Comparison of ENCODE assay signal across 15 cellular contexts in the genomic region with DNA sequence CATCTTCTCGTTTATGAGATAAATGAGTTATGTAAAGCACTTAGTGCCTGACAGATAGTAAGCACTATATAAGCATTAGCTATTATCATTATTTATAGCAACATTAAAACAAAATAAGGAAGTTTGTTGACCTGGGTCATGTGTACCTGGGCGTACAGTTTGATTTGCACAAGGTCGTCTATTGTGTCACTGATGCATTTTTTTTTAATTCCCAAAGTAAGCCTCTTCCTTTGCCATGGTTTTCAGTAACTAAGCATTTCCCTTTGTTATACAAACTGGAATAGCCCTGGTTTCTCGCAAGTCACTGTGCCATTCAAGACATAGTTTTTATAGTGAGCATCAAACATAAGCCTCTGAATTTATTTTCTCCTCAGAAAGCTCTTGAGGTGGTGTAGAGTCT.
A peak's percentile ranks its signal among the peaks of the same experiment; 100 is the strongest.
DNase-seq lines count a peak whose midpoint lies in the region; ATAC-seq and TF ChIP-seq lines count a peak whose summit lies in the region.
"Had no signal": no experiment of that assay in that cellular context is flagged by ENCODE, and none has a peak within 500 bp of the region (broad histone marks: within the 10 kb centered on the region; RNA-seq: fewer than 3 reads in every experiment).

No MANE protein-coding gene starts in this region.

- H3K4me3 ChIP-seq in subcutaneous abdominal adipose tissue (ENCODE audit: low read depth in 1 of 5, low read length in 5 of 5) = no peak overlapping the region
- H3K4me3 ChIP-seq: GM23338 had no signal

- DNase-seq in endothelial cell (ENCODE audit: low spot score) (no peak), GM19240 (ENCODE audit: insufficient read length, low spot score) (no peak)
- DNase-seq: C1 segment of cervical spinal cord; Calu3; CD4-positive, alpha-beta memory T cell; COR-L47; DMS79 treated with DMSO at 0.1 percent for 48 hours; GF-D8; H9 had no signal

- H3K27me3 Mint-ChIP-seq in endothelial cell (ENCODE audit: unreplicated experiment) (peaks cover 2% of the 10 kb centered on the region), nephron (ENCODE audit: low read depth) (no peaks in the 10 kb centered on the region)

- H3K27me3 ChIP-seq in subcutaneous abdominal adipose tissue (ENCODE audit: control insufficient read depth in 5 of 5, insufficient read depth in 4 of 5, low read length in 5 of 5) = no peaks in the 10 kb centered on the region

- H3K27ac ChIP-seq in subcutaneous abdominal adipose tissue (ENCODE audit: low read depth, low read length) = peak overlapping the region; percentile 86

- H3K4me3 Mint-ChIP-seq in endothelial cell (ENCODE audit: unreplicated experiment) (no peak overlapping the region), nephron (no peak overlapping the region)
- H3K4me3 Mint-ChIP-seq: CD4-positive, alpha-beta memory T cell; GM23338; H9 had no signal

- no peak overlapping the region for H3K9ac ChIP-seq in subcutaneous abdominal adipose tissue (ENCODE audit: low read length in 5 of 5)

- peak overlapping the region; percentile 33 for H3K27ac Mint-ChIP-seq in endothelial cell (ENCODE audit: unreplicated experiment)
- peak overlapping the region; percentile 47 to 69 (median 64) for H3K27ac Mint-ChIP-seq in nephron
- H3K27ac Mint-ChIP-seq: CD4-positive, alpha-beta memory T cell; GM23338; H9 had no signal

- no peaks in the 10 kb centered on the region for H3K9me3 ChIP-seq in subcutaneous abdominal adipose tissue (ENCODE audit: control insufficient read depth in 5 of 5, low read length in 5 of 5)

- H3K4me1 Mint-ChIP-seq in endothelial cell (ENCODE audit: unreplicated experiment) (peaks cover 49% of the 10 kb centered on the region), nephron (peaks cover 78% of the 10 kb centered on the region)

- H3K36me3 ChIP-seq in subcutaneous abdominal adipose tissue (ENCODE audit: control insufficient read depth in 5 of 5, insufficient read depth in 5 of 5, low read length in 5 of 5) = no peaks in the 10 kb centered on the region

- H3K9me3 Mint-ChIP-seq in endothelial cell (ENCODE audit: unreplicated experiment) (no peaks in the 10 kb centered on the region), nephron (no peaks in the 10 kb centered on the region)
- H3K9me3 Mint-ChIP-seq: GM23338, H9 had no signal

- H3K36me3 Mint-ChIP-seq in endothelial cell (ENCODE audit: low read depth, unreplicated experiment) = no peaks in the 10 kb centered on the region
- H3K36me3 Mint-ChIP-seq in nephron (ENCODE audit: low read depth) = no peaks in the 10 kb centered on the region
- H3K36me3 Mint-ChIP-seq: CD4-positive, alpha-beta memory T cell had no signal

- TF ChIP-seq CTCF in endothelial cell (IDR thresholded peaks at IDR 0.05; ENCODE audit: unreplicated experiment) (no peak), nephron (IDR thresholded peaks at IDR 0.05; ENCODE audit: unreplicated experiment in 3 of 3) (no peak)

- ATAC-seq in GM19397 (IDR thresholded peaks at IDR 0.05; ENCODE audit: unreplicated experiment) = no peak
- no peak for ATAC-seq in HG03039 (IDR thresholded peaks at IDR 0.05; ENCODE audit: unreplicated experiment)
- ATAC-seq: GM23338, HCT116 had no signal

- peaks cover 9 to 68% (median 62%) of the 10 kb centered on the region in 5 donors for H3K4me1 ChIP-seq in subcutaneous abdominal adipose tissue (ENCODE audit: control insufficient read depth in 5 of 5, insufficient read depth in 5 of 5, low read length in 5 of 5)
